Comparison of ENCODE assay signal across 7 cellular contexts in the genomic region with DNA sequence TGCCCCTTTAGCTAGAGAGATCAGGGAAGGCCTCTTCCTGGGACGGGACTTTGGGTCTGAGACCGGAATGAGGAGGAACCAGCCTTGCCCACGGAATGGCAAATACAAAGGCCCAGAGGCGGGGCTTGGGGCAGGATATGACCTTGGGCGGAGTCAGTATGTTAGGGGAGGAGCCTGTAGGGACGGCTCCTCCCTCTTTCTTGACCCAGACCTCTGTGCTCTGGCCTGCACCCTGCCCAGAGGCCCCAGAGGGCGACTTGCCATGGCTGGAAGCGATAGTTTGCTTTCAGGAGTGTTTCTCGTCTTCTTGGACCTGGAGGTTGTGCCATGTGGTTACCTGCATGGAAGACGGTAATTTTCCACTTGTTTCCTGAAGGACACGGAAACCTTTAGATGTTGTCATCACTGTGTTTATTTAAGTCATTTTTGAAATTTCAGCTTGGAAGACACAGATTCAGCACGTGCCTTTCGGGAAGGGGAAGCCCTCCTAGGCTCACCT.
A peak's percentile ranks its signal among the peaks of the same experiment; 100 is the strongest.
DNase-seq lines count a peak whose midpoint lies in the region; ATAC-seq, FAIRE-seq and TF ChIP-seq lines count a peak whose summit lies in the region.

No MANE protein-coding gene starts in this region.

- peaks cover 11% of the 10 kb centered on the region for H3K23me2 ChIP-seq in H1 (ENCODE audit: low read depth, low read length)

- TF ChIP-seq CTCF in H1 (IDR thresholded peaks at IDR 0.05; ENCODE audit: control extremely low read depth in 1 of 3, insufficient read depth in 1 of 3, low read depth in 1 of 3, low read length in 3 of 3), result no peak
- TF ChIP-seq CTCF in mucosa of descending colon (IDR thresholded peaks at IDR 0.05), result no peak
- TF ChIP-seq CTCF in upper lobe of right lung (IDR thresholded peaks at IDR 0.05), result no peak

- peak overlapping the region; percentile 12; the same call in 1 of the 2 replicates for H2BK15ac ChIP-seq in H1 (ENCODE audit: low read length)

- H3K56ac ChIP-seq in H1 (replicated peaks; ENCODE audit: insufficient read length, low read depth, low read length), result no peak overlapping the region

- H3K27me3 Mint-ChIP-seq in activated T-cell treated with anti-CD3 and anti-CD28 coated beads, Interleukin-2, amount 50 U/mL, for 72 hours (ENCODE audit: low read depth), result peaks cover 33% of the 10 kb centered on the region

- intact Hi-C loops in mucosa of descending colon (cut with DNase I, micrococcal nuclease) (no loop called here), upper lobe of right lung (cut with DNase I) (no loop called here)

- H3K4me2 ChIP-seq in H1 (ENCODE audit: insufficient read depth in 1 of 2, low read depth in 2 of 2, low read length in 2 of 2), result peak overlapping the region; percentile 91 to 94

- no peak overlapping the region for H4K91ac ChIP-seq in H1 (replicated peaks; ENCODE audit: insufficient read length, low read length)

- 61% methylated on average over 13 of the region's 13 CpGs; no CpG with 5 or more reads in 1 of the 2 experiments for WGBS in H1 (ENCODE audit: extremely low coverage in 1 of 2, insufficient coverage in 1 of 2, insufficient read length in 1 of 2, insufficient replicate concordance in 2 of 2, low coverage in 1 of 2, low lambda C conversion rate in 2 of 2, missing lambda C conversion rate in 1 of 2), 2 experiments

- H3K79me1 ChIP-seq in H1 (ENCODE audit: low read depth, low read length), result peaks cover 27% of the 10 kb centered on the region

- H3K9me3 Mint-ChIP-seq in activated T-cell treated with anti-CD3 and anti-CD28 coated beads, Interleukin-2, amount 50 U/mL, for 72 hours, result no peaks in the 10 kb centered on the region

- H3K27ac ChIP-seq in H1 (ENCODE audit: low read depth, low read length) (no peak overlapping the region), upper lobe of right lung (peak overlapping the region; percentile 93)

- H3K9ac ChIP-seq in H1 (replicated peaks in 1 of 4; ENCODE audit: extremely low read depth in 1 of 4, low read depth in 3 of 4, low read length in 3 of 4), result peak overlapping the region in 1 of 4 experiments; percentile 25; a peak in 3 of 7 replicates

- no peak overlapping the region for H2AK5ac ChIP-seq in H1 (ENCODE audit: low read depth, low read length)

- ATAC-seq in mucosa of descending colon (peak; percentile 81), upper lobe of right lung (peak; percentile 89), GM21576 (IDR thresholded peaks at IDR 0.05; ENCODE audit: unreplicated experiment) (no peak)
- ATAC-seq in activated T-cell treated with anti-CD3 and anti-CD28 coated beads, Interleukin-2, amount 50 U/mL, for 72 hours (replicated peaks in 1 of 2), result no peak

- no peak overlapping the region for H4K8ac ChIP-seq in H1 (ENCODE audit: extremely low read depth, insufficient read depth, low read length)

- H3K27me3 ChIP-seq in H1 (replicated peaks in 1 of 4; ENCODE audit: control insufficient read depth in 3 of 4, extremely low read depth in 1 of 4, insufficient read depth in 3 of 4, low read length in 3 of 4) (peaks cover 0 to 8% (median 4%) of the 10 kb centered on the region in 4 experiments; a peak in 4 of 7 replicates), upper lobe of right lung (no peaks in the 10 kb centered on the region)

- no peak for TF ChIP-seq POLR2A in H1 (IDR thresholded peaks at IDR 0.05; ENCODE audit: control extremely low read depth in 1 of 2, low read depth in 2 of 2, low read length in 2 of 2)

- H3K36me3 ChIP-seq in H1 (ENCODE audit: control insufficient read depth in 2 of 4, insufficient read depth in 4 of 4, low read length in 3 of 4), result no peaks in the 10 kb centered on the region
- H3K36me3 ChIP-seq in mucosa of descending colon (ENCODE audit: low read depth), result no peaks in the 10 kb centered on the region
- no peaks in the 10 kb centered on the region for H3K36me3 ChIP-seq in upper lobe of right lung

- peaks cover 16 to 36% of the 10 kb centered on the region in 2 experiments for H4K20me1 ChIP-seq in H1 (replicated peaks in 1 of 2; ENCODE audit: control insufficient read depth in 1 of 2, insufficient read depth in 2 of 2, low read length in 2 of 2)

- H2BK5ac ChIP-seq in H1 (ENCODE audit: low read depth, low read length), result 0 out of 2 replicates have a peak overlapping the region, but pooled peaks have one; percentile 32

- peaks cover 0 to 29% of the 10 kb centered on the region in 2 experiments; a peak in 1 of 4 replicates for H3K79me2 ChIP-seq in H1 (ENCODE audit: control insufficient read depth in 1 of 2, insufficient read depth in 2 of 2, low read length in 2 of 2)

- no peak overlapping the region for H3K23ac ChIP-seq in H1 (ENCODE audit: insufficient read length)

- no peaks in the 10 kb centered on the region for H3K9me3 ChIP-seq in H1 (ENCODE audit: insufficient read depth in 2 of 2, low read depth in 1 of 2, low read length in 1 of 2)
- no peaks in the 10 kb centered on the region for H3K9me3 ChIP-seq in mucosa of descending colon
- no peaks in the 10 kb centered on the region for H3K9me3 ChIP-seq in upper lobe of right lung

- H4K5ac ChIP-seq in H1 (ENCODE audit: insufficient read length, low read depth, low read length), result no peak overlapping the region

- H3K18ac ChIP-seq in H1 (ENCODE audit: extremely low read depth, low read length), result peak overlapping the region; percentile 1; the same call in 1 of the 2 replicates

- H3K4me1 Mint-ChIP-seq in activated T-cell treated with anti-CD3 and anti-CD28 coated beads, Interleukin-2, amount 50 U/mL, for 72 hours (ENCODE audit: low read depth), result no peaks in the 10 kb centered on the region

- H3K4me1 ChIP-seq in H1 (replicated peaks in 1 of 4; ENCODE audit: control insufficient read depth in 3 of 4, insufficient read depth in 4 of 4, low read length in 3 of 4) (peaks cover 15 to 49% (median 38%) of the 10 kb centered on the region in 4 experiments), mucosa of descending colon (ENCODE audit: low read depth) (peaks cover 67% of the 10 kb centered on the region), upper lobe of right lung (peaks cover 87% of the 10 kb centered on the region)

- POLR2A ChIA-PET in H1 (lab: Charles Lee; ENCODE audit: partially characterized antibody), result interaction anchor here (0.6 kb wide), 1 partner anchor 9 kb away, joined by 3 read pairs; no protein-coding TSS in a partner anchor

- no peak overlapping the region for H3K14ac ChIP-seq in H1 (ENCODE audit: insufficient read length)

- CTCF ChIA-PET in H1 (lab: Charles Lee; ENCODE audit: partially characterized antibody), result interaction anchor here (0.8 to 20.3 kb wide), 6 partner anchors 18 to 125 kb away, joined by 3 to 305 read pairs (median 5); no protein-coding TSS in a partner anchor

- DNase-seq in NCI-H774 (lab: John Stamatoyannopoulos, UW), result peak; percentile 30
- DNase-seq in H1 (ENCODE audit: low read depth in 1 of 2, low spot score in 2 of 2), result peak in 1 of 2 experiments; percentile 79
- DNase-seq in mucosa of descending colon, result peak; percentile 85 to 93 (median 92)
- DNase-seq in upper lobe of right lung, result peak; percentile 88
- no peak for DNase-seq in cerebellar cortex (ENCODE audit: low spot score)
- no peak for DNase-seq in activated T-cell treated with anti-CD3 and anti-CD28 coated beads, Interleukin-2, amount 50 U/mL, for 72 hours

- no peak overlapping the region for H3K4ac ChIP-seq in H1 (replicated peaks; ENCODE audit: insufficient read length, low read depth, low read length)

- H2BK120ac ChIP-seq in H1 (replicated peaks; ENCODE audit: low read depth, low read length), result no peak overlapping the region

- no peak overlapping the region for H2AFZ ChIP-seq in H1 (ENCODE audit: low read length)

- FAIRE-seq in H1 (lab: Jason Lieb, UNC), result peak; percentile 82

- H3K27ac Mint-ChIP-seq in activated T-cell treated with anti-CD3 and anti-CD28 coated beads, Interleukin-2, amount 50 U/mL, for 72 hours, result no peak overlapping the region

- no peaks in the 10 kb centered on the region for H3K36me3 Mint-ChIP-seq in activated T-cell treated with anti-CD3 and anti-CD28 coated beads, Interleukin-2, amount 50 U/mL, for 72 hours (ENCODE audit: insufficient read depth in 2 of 2)

- H3K4me3 Mint-ChIP-seq in activated T-cell treated with anti-CD3 and anti-CD28 coated beads, Interleukin-2, amount 50 U/mL, for 72 hours, result peak overlapping the region in 1 of 2 donors; percentile 29

- H2BK20ac ChIP-seq in H1 (ENCODE audit: low read length), result no peak overlapping the region

- TF ChIP-seq RAD21 in H1 (IDR thresholded peaks at IDR 0.05 in 1 of 2, conservative IDR thresholded peaks at IDR 0.05 in 1 of 2; ENCODE audit: low read depth in 2 of 2, low read length in 2 of 2), result no peak

- TF ChIP-seq EP300 in H1 (IDR thresholded peaks at IDR 0.05; ENCODE audit: borderline replicate concordance in 1 of 2, low read depth in 2 of 2, low read length in 2 of 2), result no peak

- peak overlapping the region; percentile 43; the same call in 1 of the 2 replicates for H2BK12ac ChIP-seq in H1 (ENCODE audit: low read depth, low read length)

- H3K4me3 ChIP-seq in H1 (ENCODE audit: extremely low read depth in 1 of 4, insufficient read depth in 2 of 4, low read depth in 3 of 4, low read length in 4 of 4) (peak overlapping the region; percentile 51 to 83 (median 57); a peak in 7 of 8 replicates), mucosa of descending colon (peak overlapping the region; percentile 18), upper lobe of right lung (peak overlapping the region; percentile 55)

TF ChIP-seq in H1, 55 proteins besides CTCF, POLR2A, EP300 and RAD21:
- TF ChIP-seq HDAC2 (IDR thresholded peaks at IDR 0.05; ENCODE audit: borderline replicate concordance in 1 of 2, low read depth in 2 of 2, low read length in 2 of 2) (no peak), GABPA (IDR thresholded peaks at IDR 0.05; ENCODE audit: borderline replicate concordance, insufficient read depth, low read length) (no peak), POLR2AphosphoS5 (IDR thresholded peaks at IDR 0.05; ENCODE audit: low read depth, low read length) (no peak), BCL11A (IDR thresholded peaks at IDR 0.05; ENCODE audit: low read depth in 2 of 2, low read length in 2 of 2) (no peak), TBP (IDR thresholded peaks at IDR 0.05; ENCODE audit: low read depth, low read length) (0 out of 2 replicates have a peak, but pooled peaks have one; percentile 31), CTBP2 (IDR thresholded peaks at IDR 0.05; ENCODE audit: borderline replicate concordance, insufficient read depth, insufficient read length, low read length) (no peak), TAF1 (IDR thresholded peaks at IDR 0.05; ENCODE audit: low read depth, low read length) (0 out of 2 replicates have a peak, but pooled peaks have one; percentile 22), SIRT6 (IDR thresholded peaks at IDR 0.05; ENCODE audit: low read length) (no peak)

Comparison
In these comparisons a context has a peak if more than half of its experiments do, and no peak if none do; other contexts are left out.
1. DNase-seq: peak in NCI-H774 (single experiment), mucosa of descending colon (3 of 3) and upper lobe of right lung (single experiment); none in cerebellar cortex (single experiment) and activated T-cell treated with anti-CD3 and anti-CD28 coated beads, Interleukin-2, amount 50 U/mL, for 72 hours (0 of 2).
2. ATAC-seq: peak in mucosa of descending colon (single experiment) and upper lobe of right lung (single experiment); none in GM21576 (single experiment) and activated T-cell treated with anti-CD3 and anti-CD28 coated beads, Interleukin-2, amount 50 U/mL, for 72 hours (0 of 2).
3. Peak in every context shown above with its lines, with median percentiles within 50 percentile points of each other: H3K4me3 ChIP-seq.